Comparison of ENCODE assay signal across 1 cellular context in the genomic region with DNA sequence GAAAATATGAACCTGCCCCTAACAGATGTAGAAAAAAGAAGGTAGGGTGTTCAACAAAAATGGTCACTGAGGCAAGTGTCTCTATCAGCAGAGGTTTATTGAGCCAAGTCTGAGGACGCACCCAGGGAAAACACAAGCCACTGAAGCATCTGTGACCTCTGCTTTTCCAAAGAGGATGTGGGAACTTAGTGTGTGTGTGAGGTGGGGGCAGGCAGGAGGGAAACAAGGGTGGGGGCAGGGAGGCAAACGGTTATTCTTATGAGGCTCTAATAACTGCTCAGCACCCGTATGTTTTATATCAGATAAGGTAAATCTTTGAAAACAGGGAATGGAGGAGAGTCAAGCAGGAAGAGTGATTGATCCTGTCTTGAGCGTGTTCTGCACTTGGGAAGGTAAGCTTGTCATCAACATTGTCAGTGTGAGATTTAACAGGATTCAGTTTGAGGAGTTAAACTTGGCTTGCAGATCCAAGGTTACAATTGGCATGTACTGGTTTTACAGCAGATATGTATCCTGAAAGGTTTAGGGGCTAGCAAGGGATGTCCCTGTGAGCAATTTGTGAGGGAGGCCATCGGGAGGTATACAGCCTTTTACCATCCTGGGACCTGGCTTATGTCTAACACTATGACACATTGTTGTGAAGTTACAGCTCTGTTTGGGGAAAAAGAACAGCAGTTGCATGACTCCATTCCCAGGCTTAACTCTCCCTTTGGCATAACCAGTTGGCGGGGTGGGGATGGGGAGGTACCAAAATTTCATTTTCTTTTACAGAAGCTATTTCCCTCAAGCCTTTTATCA.
TF ChIP-seq lines count a peak whose summit lies in the region.

No MANE protein-coding gene starts in this region.

TF ChIP-seq in SK-N-SH, 30 proteins besides CTCF, POLR2A, EP300 and RAD21:
- TF ChIP-seq GATA2 (CRISPR knock-in tag; IDR thresholded peaks at IDR 0.05) = 0 out of 2 replicates have a peak, but pooled peaks have one; percentile 17
- TF ChIP-seq MAX (IDR thresholded peaks at IDR 0.05; ENCODE audit: low read depth) = no peak
